16 cellular contexts compared by ENCODE assay signal in genomic region chr11:99535819-99536218, GRCh38.
A peak's percentile ranks its signal among the peaks of the same experiment; 100 is the strongest.
DNase-seq lines count a peak whose midpoint lies in the region; ATAC-seq lines count a peak whose summit lies in the region.
"Had no signal": no experiment of that assay in that cellular context is flagged by ENCODE, and none has a peak within 500 bp of the region (broad histone marks: within the 10 kb centered on the region; RNA-seq: fewer than 3 reads in every experiment).

No MANE protein-coding gene starts in this region.

- intact Hi-C loops in head of caudate nucleus (cut with DNase I) = no loop called here

- ATAC-seq in GM18498 (IDR thresholded peaks at IDR 0.05; ENCODE audit: unreplicated experiment) = peak; percentile 72
- peak; percentile 79 for ATAC-seq in GM19438 (IDR thresholded peaks at IDR 0.05; ENCODE audit: low read depth, unreplicated experiment)
- ATAC-seq in HG02840 (IDR thresholded peaks at IDR 0.05; ENCODE audit: low FRiP score, unreplicated experiment) = peak; percentile 78
- ATAC-seq in HG03432 (IDR thresholded peaks at IDR 0.05; ENCODE audit: unreplicated experiment) = peak; percentile 85
- ATAC-seq: K562; left colon; stimulated activated naive B cell treated with anti-CD40 and anti-IgM and Interleukin-4, amounts not matched to agents 10 μg/mL and 1 μg/mL and 100 μg/mL, for 72 hours had no signal

- DNase-seq in NCI-H748 (lab: John Stamatoyannopoulos, UW; ENCODE audit: unreplicated experiment) (no peak), NCI-H2227 (lab: John Stamatoyannopoulos, UW; ENCODE audit: unreplicated experiment) (no peak), head of caudate nucleus (no peak), SW 1271 (lab: John Stamatoyannopoulos, UW) (no peak)
- DNase-seq: activated gamma-delta T cell; aorta; CD4-positive, CD25-positive, alpha-beta regulatory T cell; left colon; NCI-H1105 treated with DMSO at 0.1 percent for 48 hours; PC-9; stimulated activated naive B cell treated with anti-CD40 and anti-IgM and Interleukin-4, amounts not matched to agents 10 μg/mL and 1 μg/mL and 100 μg/mL, for 72 hours had no signal
